32 cellular contexts compared by ENCODE assay signal in the genomic region with DNA sequence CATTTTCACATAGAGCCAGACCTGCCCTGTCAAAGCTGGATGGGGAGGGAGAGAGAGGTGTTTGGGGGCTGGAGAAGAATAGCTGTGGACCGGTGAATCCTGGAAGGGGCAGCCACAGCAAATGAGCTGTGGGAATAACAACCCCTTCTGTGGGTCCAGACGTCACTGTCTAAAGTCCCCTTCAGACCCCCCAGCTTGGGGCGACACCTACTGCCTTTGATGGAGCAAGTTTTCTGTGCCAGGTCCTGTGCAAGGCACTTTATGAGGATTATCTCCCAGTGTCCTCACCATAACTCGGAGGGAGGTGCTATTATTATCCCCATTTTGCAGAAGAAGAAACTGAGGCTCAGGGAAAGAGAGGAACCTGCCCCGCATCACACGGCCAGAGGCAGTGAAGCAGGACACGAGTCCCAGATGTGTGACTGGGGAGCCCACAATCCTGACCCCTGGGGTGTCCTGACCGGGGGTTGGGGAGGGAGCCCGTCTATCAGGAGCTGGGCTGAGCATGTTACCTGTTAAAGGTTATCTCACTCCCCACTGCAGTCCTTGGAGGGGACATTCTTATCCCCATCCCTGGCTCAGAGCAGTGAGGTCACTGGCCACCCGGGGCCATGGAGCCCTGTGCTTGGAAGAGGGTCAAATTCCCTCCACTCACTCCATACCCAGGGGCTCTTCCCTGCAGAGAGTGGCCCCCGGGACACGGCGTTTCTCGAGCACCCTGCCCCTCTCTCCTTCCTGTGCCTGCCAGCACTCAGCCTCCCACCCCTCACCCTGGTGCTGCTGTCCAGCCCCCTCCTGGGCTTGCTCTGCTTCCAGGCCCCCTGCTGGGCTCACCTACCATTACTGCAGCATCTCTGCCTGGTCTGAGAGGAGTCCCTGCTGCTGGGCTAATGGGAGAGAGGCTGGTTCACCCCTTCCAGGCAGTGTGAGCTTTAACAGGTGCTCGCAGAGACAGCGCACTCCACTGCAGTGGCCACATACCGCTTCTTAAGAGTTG.
A peak's percentile ranks its signal among the peaks of the same experiment; 100 is the strongest.
DNase-seq lines count a peak whose midpoint lies in the region; ATAC-seq, FAIRE-seq and TF ChIP-seq lines count a peak whose summit lies in the region.
"Had no signal": no experiment of that assay in that cellular context is flagged by ENCODE, and none has a peak within 500 bp of the region (broad histone marks: within the 10 kb centered on the region; RNA-seq: fewer than 3 reads in every experiment).

No MANE protein-coding gene starts in this region.

- no peak for DNase-seq in stimulated activated naive CD8-positive, alpha-beta T cell treated with anti-CD3 and anti-CD28 coated beads, Interleukin-15, amount 100 ng/mL, for 72 hours
- no peak for DNase-seq in stimulated activated naive CD8-positive, alpha-beta T cell treated with anti-CD3 and anti-CD28 coated beads, Interleukin-15, Interleukin-2, amounts not matched to agents 100 U/mL and 50 U/mL, for 24 hours
- peak; percentile 27 for DNase-seq in WERI-Rb-1
- peak; percentile 59 for DNase-seq in mesenteric fat pad (ENCODE audit: low spot score)
- DNase-seq in GM19240 (ENCODE audit: insufficient read length, low spot score): no peak
- no peak for DNase-seq in naive thymus-derived CD4-positive, alpha-beta T cell
- DNase-seq in D721Med (ENCODE audit: insufficient read length, low spot score): no peak
- DNase-seq: activated B cell treated with CpG ODN at 0.5 μM for 24 hours; activated CD4-positive, alpha-beta T cell treated with anti-CD3 and anti-CD28 coated beads, Interleukin-2, amount 50 U/mL, for 1 hour; activated gamma-delta T cell; activated naive CD8-positive, alpha-beta T cell treated with anti-CD3 and anti-CD28 coated beads for 36 hours; activated T-cell treated with anti-CD3 and anti-CD28 coated beads, Interleukin-2, amount 50 U/mL, for 1 hour; anterior cingulate cortex; EL; mesenchymal stem cell; MG63; NCI-H1436; NCI-H2107; NCI-H526 treated with DMSO at 0.1 percent for 48 hours; SJCRH30; stimulated activated CD4-positive, alpha-beta T cell treated with anti-CD3 and anti-CD28 coated beads, Interleukin-4, amount 100 ng/mL, for 1 hour; substantia nigra; T-cell; trophoblast cell had no signal

- no peaks in the 10 kb centered on the region for H3K4me1 ChIP-seq in naive thymus-derived CD4-positive, alpha-beta T cell (ENCODE audit: control insufficient read depth in 2 of 2, insufficient read depth in 2 of 2, low read length in 2 of 2)
- H3K4me1 ChIP-seq: breast epithelium, HAP-1, SJCRH30 had no signal

- FAIRE-seq in D721Med (lab: Jason Lieb, UNC): no peak
- FAIRE-seq: endothelial cell of umbilical vein had no signal

- H3K27me3 ChIP-seq in WERI-Rb-1 (ENCODE audit: insufficient read depth, low read depth, severe bottlenecking): no peaks in the 10 kb centered on the region
- no peaks in the 10 kb centered on the region for H3K27me3 ChIP-seq in naive thymus-derived CD4-positive, alpha-beta T cell (ENCODE audit: control insufficient read depth in 2 of 2, insufficient read depth in 2 of 2, low read length in 2 of 2)

- no peak overlapping the region for H3K4me3 ChIP-seq in WERI-Rb-1 (ENCODE audit: low read depth, low read length)
- no peak overlapping the region for H3K4me3 ChIP-seq in naive thymus-derived CD4-positive, alpha-beta T cell (ENCODE audit: low read length)
- H3K4me3 ChIP-seq: breast epithelium, HAP-1, MG63, SJCRH30 had no signal

- peaks cover 4% of the 10 kb centered on the region for H3K9me3 ChIP-seq in WERI-Rb-1 (ENCODE audit: severe bottlenecking)
- no peaks in the 10 kb centered on the region for H3K9me3 ChIP-seq in naive thymus-derived CD4-positive, alpha-beta T cell (ENCODE audit: control insufficient read depth in 2 of 3, low read length in 3 of 3)
- H3K9me3 ChIP-seq: HAP-1, neutrophil, SJCRH30 had no signal

- H3K27ac ChIP-seq in WERI-Rb-1: no peak overlapping the region
- H3K27ac ChIP-seq in naive thymus-derived CD4-positive, alpha-beta T cell (ENCODE audit: low read depth, low read length): no peak overlapping the region
- H3K27ac ChIP-seq: breast epithelium, HL-60, KMS-11, neutrophil, SJCRH30 had no signal

- intact Hi-C loops in naive thymus-derived CD4-positive, alpha-beta T cell (cut with micrococcal nuclease): no loop called here

- CTCF ChIA-PET in naive thymus-derived CD4-positive, alpha-beta T cell (lab: Charles Lee): no interaction called here

- no peaks in the 10 kb centered on the region for H3K4me1 Mint-ChIP-seq in stimulated activated naive CD8-positive, alpha-beta T cell treated with anti-CD3 and anti-CD28 coated beads, Interleukin-15, amount 100 ng/mL, for 72 hours
- H3K4me1 Mint-ChIP-seq in naive thymus-derived CD4-positive, alpha-beta T cell: no peaks in the 10 kb centered on the region
- H3K4me1 Mint-ChIP-seq: activated B cell treated with CpG ODN at 0.5 μM for 24 hours; activated naive CD8-positive, alpha-beta T cell treated with anti-CD3 and anti-CD28 coated beads for 36 hours; T-cell had no signal

- ATAC-seq in stimulated activated naive CD8-positive, alpha-beta T cell treated with anti-CD3 and anti-CD28 coated beads, Interleukin-15, amount 100 ng/mL, for 72 hours: peak; percentile 26
- no peak for ATAC-seq in stimulated activated naive CD8-positive, alpha-beta T cell treated with anti-CD3 and anti-CD28 coated beads, Interleukin-15, Interleukin-2, amounts not matched to agents 100 U/mL and 50 U/mL, for 24 hours
- ATAC-seq in naive thymus-derived CD4-positive, alpha-beta T cell: no peak
- no peak for ATAC-seq in GM19023 (IDR thresholded peaks at IDR 0.05; ENCODE audit: unreplicated experiment)
- ATAC-seq: left lobe of liver, T-cell had no signal

- no peaks in the 10 kb centered on the region for H3K36me3 ChIP-seq in WERI-Rb-1
- no peaks in the 10 kb centered on the region for H3K36me3 ChIP-seq in naive thymus-derived CD4-positive, alpha-beta T cell (ENCODE audit: control insufficient read depth in 2 of 3, insufficient read depth in 3 of 3, low read length in 3 of 3)
- H3K36me3 ChIP-seq: breast epithelium, HAP-1, MG63, neutrophil, SJCRH30 had no signal

- TF ChIP-seq CTCF in WERI-Rb-1 (IDR thresholded peaks at IDR 0.05; ENCODE audit: low read depth, low read length) (peak; percentile 31; the same call in 1 of the 2 replicates), D721Med (IDR thresholded peaks at IDR 0.05; ENCODE audit: insufficient read depth, missing control alignments) (no peak)

- H3K4me3 Mint-ChIP-seq in stimulated activated naive CD8-positive, alpha-beta T cell treated with anti-CD3 and anti-CD28 coated beads, Interleukin-15, amount 100 ng/mL, for 72 hours: no peak overlapping the region
- no peak overlapping the region for H3K4me3 Mint-ChIP-seq in naive thymus-derived CD4-positive, alpha-beta T cell
- H3K4me3 Mint-ChIP-seq: activated B cell treated with CpG ODN at 0.5 μM for 24 hours; activated naive CD8-positive, alpha-beta T cell treated with anti-CD3 and anti-CD28 coated beads for 36 hours; T-cell had no signal

- POLR2A ChIA-PET in naive thymus-derived CD4-positive, alpha-beta T cell (lab: Charles Lee): no interaction called here

- H3K36me3 Mint-ChIP-seq in naive thymus-derived CD4-positive, alpha-beta T cell: peaks cover 0 to 4% (median 0%) of the 10 kb centered on the region in 5 donors
- H3K36me3 Mint-ChIP-seq: activated naive CD8-positive, alpha-beta T cell treated with anti-CD3 and anti-CD28 coated beads for 36 hours; T-cell had no signal

- H3K27ac Mint-ChIP-seq in stimulated activated naive CD8-positive, alpha-beta T cell treated with anti-CD3 and anti-CD28 coated beads, Interleukin-15, amount 100 ng/mL, for 72 hours: no peak overlapping the region
- no peak overlapping the region for H3K27ac Mint-ChIP-seq in naive thymus-derived CD4-positive, alpha-beta T cell
- H3K27ac Mint-ChIP-seq: activated B cell treated with CpG ODN at 0.5 μM for 24 hours; activated naive CD8-positive, alpha-beta T cell treated with anti-CD3 and anti-CD28 coated beads for 36 hours; T-cell had no signal

- peaks cover 43% of the 10 kb centered on the region for H3K27me3 Mint-ChIP-seq in stimulated activated naive CD8-positive, alpha-beta T cell treated with anti-CD3 and anti-CD28 coated beads, Interleukin-15, amount 100 ng/mL, for 72 hours
- H3K27me3 Mint-ChIP-seq in naive thymus-derived CD4-positive, alpha-beta T cell: peaks cover 15 to 43% (median 31%) of the 10 kb centered on the region in 5 donors

- H3K9me3 Mint-ChIP-seq in stimulated activated naive CD8-positive, alpha-beta T cell treated with anti-CD3 and anti-CD28 coated beads, Interleukin-15, amount 100 ng/mL, for 72 hours: no peaks in the 10 kb centered on the region
- H3K9me3 Mint-ChIP-seq in naive thymus-derived CD4-positive, alpha-beta T cell: peaks cover 0 to 4% (median 0%) of the 10 kb centered on the region in 11 donors
- H3K9me3 Mint-ChIP-seq: activated naive CD8-positive, alpha-beta T cell treated with anti-CD3 and anti-CD28 coated beads for 36 hours; T-cell had no signal

Comparison
In these comparisons a context has a peak if more than half of its experiments do, and no peak if none do; other contexts are left out.
1. DNase-seq: peak in WERI-Rb-1 (single experiment) and mesenteric fat pad (single experiment); none in stimulated activated naive CD8-positive, alpha-beta T cell treated with anti-CD3 and anti-CD28 coated beads, Interleukin-15, amount 100 ng/mL, for 72 hours (0 of 2), stimulated activated naive CD8-positive, alpha-beta T cell treated with anti-CD3 and anti-CD28 coated beads, Interleukin-15, Interleukin-2, amounts not matched to agents 100 U/mL and 50 U/mL, for 24 hours (single experiment), GM19240 (single experiment), naive thymus-derived CD4-positive, alpha-beta T cell (0 of 9) and D721Med (single experiment).